Comparison of ENCODE assay signal across 1 cellular context in genomic region chr11:67379061-67380058, GRCh38.
TF ChIP-seq lines count a peak whose summit lies in the region.

No MANE protein-coding gene starts in this region.

TF ChIP-seq in WTC11, 78 proteins besides CTCF, POLR2A, EP300 and RAD21:
- TF ChIP-seq, protein P1, sequence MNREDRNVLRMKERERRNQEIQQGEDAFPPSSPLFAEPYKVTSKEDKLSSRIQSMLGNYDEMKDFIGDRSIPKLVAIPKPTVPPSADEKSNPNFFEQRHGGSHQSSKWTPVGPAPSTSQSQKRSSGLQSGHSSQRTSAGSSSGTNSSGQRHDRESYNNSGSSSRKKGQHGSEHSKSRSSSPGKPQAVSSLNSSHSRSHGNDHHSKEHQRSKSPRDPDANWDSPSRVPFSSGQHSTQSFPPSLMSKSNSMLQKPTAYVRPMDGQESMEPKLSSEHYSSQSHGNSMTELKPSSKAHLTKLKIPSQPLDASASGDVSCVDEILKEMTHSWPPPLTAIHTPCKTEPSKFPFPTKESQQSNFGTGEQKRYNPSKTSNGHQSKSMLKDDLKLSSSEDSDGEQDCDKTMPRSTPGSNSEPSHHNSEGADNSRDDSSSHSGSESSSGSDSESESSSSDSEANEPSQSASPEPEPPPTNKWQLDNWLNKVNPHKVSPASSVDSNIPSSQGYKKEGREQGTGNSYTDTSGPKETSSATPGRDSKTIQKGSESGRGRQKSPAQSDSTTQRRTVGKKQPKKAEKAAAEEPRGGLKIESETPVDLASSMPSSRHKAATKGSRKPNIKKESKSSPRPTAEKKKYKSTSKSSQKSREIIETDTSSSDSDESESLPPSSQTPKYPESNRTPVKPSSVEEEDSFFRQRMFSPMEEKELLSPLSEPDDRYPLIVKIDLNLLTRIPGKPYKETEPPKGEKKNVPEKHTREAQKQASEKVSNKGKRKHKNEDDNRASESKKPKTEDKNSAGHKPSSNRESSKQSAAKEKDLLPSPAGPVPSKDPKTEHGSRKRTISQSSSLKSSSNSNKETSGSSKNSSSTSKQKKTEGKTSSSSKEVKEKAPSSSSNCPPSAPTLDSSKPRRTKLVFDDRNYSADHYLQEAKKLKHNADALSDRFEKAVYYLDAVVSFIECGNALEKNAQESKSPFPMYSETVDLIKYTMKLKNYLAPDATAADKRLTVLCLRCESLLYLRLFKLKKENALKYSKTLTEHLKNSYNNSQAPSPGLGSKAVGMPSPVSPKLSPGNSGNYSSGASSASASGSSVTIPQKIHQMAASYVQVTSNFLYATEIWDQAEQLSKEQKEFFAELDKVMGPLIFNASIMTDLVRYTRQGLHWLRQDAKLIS (CRISPR knock-in tag; IDR thresholded peaks at IDR 0.05; ENCODE audit: borderline replicate concordance), result no peak
- no peak for TF ChIP-seq OVOL2 (CRISPR knock-in tag; IDR thresholded peaks at IDR 0.05; ENCODE audit: borderline replicate concordance)
- 0 out of 2 replicates have a peak, but pooled peaks have one; percentile 39 for TF ChIP-seq ZNF263 (CRISPR knock-in tag; IDR thresholded peaks at IDR 0.05; ENCODE audit: low read depth)
- TF ChIP-seq HMGA2 (CRISPR knock-in tag; IDR thresholded peaks at IDR 0.05), result no peak
TF ChIP-seq in WTC11: peak in this region for 1.
